Comparison of ENCODE assay signal across 20 cellular contexts in the genomic region with DNA sequence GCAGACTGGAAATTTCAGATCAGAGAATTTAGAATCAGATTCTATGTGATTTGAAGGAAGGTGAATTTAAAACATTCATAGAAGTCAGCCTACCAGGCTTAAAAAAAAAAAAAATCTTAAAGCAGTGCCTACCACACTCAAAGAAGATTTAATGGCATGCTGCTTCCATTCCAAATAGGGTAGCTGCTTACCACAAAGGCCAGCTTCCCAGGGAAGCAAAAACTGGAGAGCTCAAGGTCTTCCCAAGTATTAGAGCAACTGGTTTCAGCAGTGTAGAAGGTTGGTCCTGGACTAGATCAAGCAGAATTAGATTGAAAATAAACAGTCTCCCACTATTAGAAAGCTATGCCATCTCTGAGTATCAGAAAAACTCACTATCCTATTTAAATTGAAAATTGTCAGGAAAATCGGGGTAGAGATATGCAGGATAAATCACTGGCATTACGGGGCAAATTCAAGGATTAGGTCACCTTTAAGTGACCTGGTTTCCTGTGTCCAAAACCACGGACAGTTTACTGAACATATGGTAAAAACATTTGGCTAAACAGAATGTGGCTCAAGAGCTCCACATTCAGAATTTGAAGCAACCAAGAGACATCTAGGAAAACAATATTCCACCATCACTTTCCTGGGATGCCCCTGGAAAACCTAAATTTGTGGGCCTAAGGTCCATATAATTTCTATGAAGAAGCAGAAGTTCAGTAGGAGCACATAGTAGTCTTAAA. TPM values are rescaled to one million over a fixed set of nuclear protein-coding genes. Genes with fewer than 3 reads are reported as not detected.
DNase-seq lines count a peak whose midpoint lies in the region; TF ChIP-seq lines count a peak whose summit lies in the region.
"Had no signal": no experiment of that assay in that cellular context is flagged by ENCODE, and none has a peak within 500 bp of the region (broad histone marks: within the 10 kb centered on the region; RNA-seq: fewer than 3 reads in every experiment).

No MANE protein-coding gene starts in this region.

- peaks cover 41% of the 10 kb centered on the region for H3K36me3 ChIP-seq in neutrophil

- no peak for TF ChIP-seq CTCF in AG10803 (conservative IDR thresholded peaks at IDR 0.05; ENCODE audit: low read length)
- TF ChIP-seq CTCF in fibroblast of villous mesenchyme (IDR thresholded peaks at IDR 0.05; ENCODE audit: insufficient read depth, low read depth, low read length), result no peak
- no peak for TF ChIP-seq CTCF in neutrophil (IDR thresholded peaks at IDR 0.05)

- peak overlapping the region; percentile 94 for H3K27ac ChIP-seq in neutrophil
- H3K27ac ChIP-seq: BLaER1, RWPE1 had no signal

- DNase-seq in AG10803 (ENCODE audit: low read depth), result peak; percentile 52
- peak; percentile 52 for DNase-seq in amniotic epithelial cell (ENCODE audit: low read depth)
- DNase-seq in fibroblast of villous mesenchyme (ENCODE audit: low read depth), result peak; percentile 43
- DNase-seq in dedifferentiated amniotic fluid mesenchymal stem cell (ENCODE audit: extremely low spot score), result no peak
- no peak for DNase-seq in AG08396 (ENCODE audit: low spot score)
- DNase-seq in NK-92 treated with Interleukin-12 subunit alpha and Interleukin-12 subunit beta, amount 100 ng/mL, for 24 hours (lab: John Stamatoyannopoulos, UW), result no peak
- DNase-seq: CD8-positive, alpha-beta T cell; IMR-90; Karpas-422; NCI-H1048; NCI-H1436; NCI-H2029; NCI-H345; NCI-H524 treated with DMSO at 0.1 percent for 48 hours; PC-3 had no signal

- peaks cover 60 to 64% of the 10 kb centered on the region in 2 experiments for H3K4me1 ChIP-seq in neutrophil (ENCODE audit: control insufficient read depth in 1 of 2, insufficient read depth in 1 of 2, low read depth in 1 of 2, low read length in 1 of 2)

- H3K9me3 ChIP-seq in neutrophil, result no peaks in the 10 kb centered on the region
- H3K9me3 ChIP-seq: BLaER1 had no signal

- H3K4me3 ChIP-seq in AG10803 (ENCODE audit: low read length), result no peak overlapping the region
- no peak overlapping the region for H3K4me3 ChIP-seq in fibroblast of villous mesenchyme (ENCODE audit: low read depth, low read length)
- no peak overlapping the region for H3K4me3 ChIP-seq in neutrophil (ENCODE audit: low read depth in 1 of 2, low read length in 1 of 2)
- H3K4me3 ChIP-seq: BLaER1 had no signal

- H3K27me3 ChIP-seq in neutrophil, result no peaks in the 10 kb centered on the region
- H3K27me3 ChIP-seq: BLaER1 had no signal

RNA-seq across cellular contexts. Expression of a gene that starts 1.3 kb away (rescaled TPM):
- under 0.01 TPM in 1 of 2 replicates, not detected in the other for total RNA-seq in fibroblast of villous mesenchyme
- total RNA-seq: A172; CD8-positive, alpha-beta T cell; IMR-90; MCF 10A; PC-3 had no signal

RNA-seq across cellular contexts. Expression of a gene that starts 7.6 kb away (rescaled TPM):
- not detected in 2 replicates for total RNA-seq in fibroblast of villous mesenchyme
- total RNA-seq: A172; CD8-positive, alpha-beta T cell; IMR-90; MCF 10A; PC-3 had no signal

RNA-seq across cellular contexts. Expression of a gene that starts 27.8 kb away (rescaled TPM):
- total RNA-seq in fibroblast of villous mesenchyme, result 13.5 and 15.1 TPM in 2 replicates

RNA-seq across cellular contexts. Expression of a gene that starts 32.3 kb away (rescaled TPM):
- total RNA-seq in fibroblast of villous mesenchyme, result under 0.01 and 0.43 TPM in 2 replicates
- total RNA-seq: A172, MCF 10A had no signal

RNA-seq across cellular contexts. Expression of a gene that starts 36.5 kb away (rescaled TPM):
- total RNA-seq in fibroblast of villous mesenchyme, result not detected in 2 replicates
- total RNA-seq: A172; CD8-positive, alpha-beta T cell; IMR-90; MCF 10A; PC-3 had no signal

Comparison
In these comparisons a context has a peak if more than half of its experiments do, and no peak if none do; other contexts are left out.
1. DNase-seq: peak in AG10803 (single experiment), amniotic epithelial cell (single experiment) and fibroblast of villous mesenchyme (single experiment); none in dedifferentiated amniotic fluid mesenchymal stem cell (single experiment), AG08396 (single experiment) and NK-92 treated with Interleukin-12 subunit alpha and Interleukin-12 subunit beta, amount 100 ng/mL, for 24 hours (single experiment).